1 cellular context compared by ENCODE assay signal in the genomic region with DNA sequence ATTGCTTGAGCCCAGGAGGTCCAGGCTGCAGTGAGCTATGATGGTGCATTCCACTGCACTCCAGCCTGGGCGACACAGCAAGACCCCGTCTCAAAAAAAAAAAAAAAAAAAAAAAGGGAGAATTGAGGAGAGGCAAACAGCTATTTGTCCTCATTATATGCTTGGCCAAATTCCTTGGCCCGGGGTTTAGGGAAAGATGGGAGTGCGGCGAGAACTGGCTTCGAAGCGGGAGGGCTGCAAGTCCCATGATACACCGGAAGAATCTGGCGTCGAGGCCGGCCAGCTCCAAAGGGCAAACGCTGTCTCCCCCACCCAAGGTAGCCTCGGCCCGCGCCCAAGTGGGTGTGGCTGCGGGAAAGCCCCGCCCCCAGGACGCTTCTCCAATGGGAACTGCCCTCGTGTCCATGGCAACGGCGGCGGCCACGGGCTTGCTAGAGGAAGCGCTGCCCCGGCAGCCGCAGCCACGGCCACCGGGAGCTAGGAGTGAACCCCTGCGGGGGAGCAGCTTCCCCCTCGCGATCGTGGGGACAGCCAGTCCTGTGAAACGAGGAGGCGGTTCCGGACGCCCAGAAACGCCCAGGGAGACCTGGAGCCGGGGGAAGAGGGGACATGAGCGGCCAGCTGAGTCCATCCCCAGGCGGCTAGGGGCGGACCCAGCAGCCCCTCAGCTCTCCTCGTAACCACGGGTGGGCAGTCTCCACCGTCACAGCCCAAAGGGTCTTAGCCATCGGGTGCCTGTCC.
A peak's percentile ranks its signal among the peaks of the same experiment; 100 is the strongest.
TF ChIP-seq lines count a peak whose summit lies in the region.

A gene with protein sequence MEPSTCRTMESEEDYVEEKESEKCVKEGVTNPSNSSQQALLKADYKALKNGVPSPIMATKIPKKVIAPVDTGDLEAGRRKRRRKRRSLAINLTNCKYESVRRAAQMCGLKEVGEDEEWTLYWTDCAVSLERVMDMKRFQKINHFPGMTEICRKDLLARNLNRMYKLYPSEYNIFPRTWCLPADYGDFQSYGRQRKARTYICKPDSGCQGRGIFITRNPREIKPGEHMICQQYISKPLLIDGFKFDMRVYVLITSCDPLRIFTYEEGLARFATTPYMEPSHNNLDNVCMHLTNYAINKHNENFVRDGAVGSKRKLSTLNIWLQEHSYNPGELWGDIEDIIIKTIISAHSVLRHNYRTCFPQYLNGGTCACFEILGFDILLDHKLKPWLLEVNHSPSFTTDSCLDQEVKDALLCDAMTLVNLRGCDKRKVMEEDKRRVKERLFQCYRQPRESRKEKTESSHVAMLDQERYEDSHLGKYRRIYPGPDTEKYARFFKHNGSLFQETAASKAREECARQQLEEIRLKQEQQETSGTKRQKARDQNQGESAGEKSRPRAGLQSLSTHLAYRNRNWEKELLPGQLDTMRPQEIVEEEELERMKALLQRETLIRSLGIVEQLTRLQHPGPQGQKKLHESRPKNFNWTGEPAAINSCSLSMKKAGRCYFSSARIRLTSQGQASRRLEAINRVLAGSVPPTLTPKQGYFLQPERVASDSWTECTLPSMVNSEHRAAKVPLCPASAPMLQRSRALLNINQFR (plus strand): TSS at position 434 of the 741 bp plus-strand sequence. CDS start 1,075 bp downstream, outside the sequence.

TF ChIP-seq in WTC11, 78 proteins besides CTCF, POLR2A, EP300 and RAD21 (continued from another document and continues in another):
- TF ChIP-seq, protein P1, sequence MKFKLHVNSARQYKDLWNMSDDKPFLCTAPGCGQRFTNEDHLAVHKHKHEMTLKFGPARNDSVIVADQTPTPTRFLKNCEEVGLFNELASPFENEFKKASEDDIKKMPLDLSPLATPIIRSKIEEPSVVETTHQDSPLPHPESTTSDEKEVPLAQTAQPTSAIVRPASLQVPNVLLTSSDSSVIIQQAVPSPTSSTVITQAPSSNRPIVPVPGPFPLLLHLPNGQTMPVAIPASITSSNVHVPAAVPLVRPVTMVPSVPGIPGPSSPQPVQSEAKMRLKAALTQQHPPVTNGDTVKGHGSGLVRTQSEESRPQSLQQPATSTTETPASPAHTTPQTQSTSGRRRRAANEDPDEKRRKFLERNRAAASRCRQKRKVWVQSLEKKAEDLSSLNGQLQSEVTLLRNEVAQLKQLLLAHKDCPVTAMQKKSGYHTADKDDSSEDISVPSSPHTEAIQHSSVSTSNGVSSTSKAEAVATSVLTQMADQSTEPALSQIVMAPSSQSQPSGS (CRISPR knock-in tag; IDR thresholded peaks at IDR 0.05; ENCODE audit: borderline replicate concordance, low read depth), result no peak
- TF ChIP-seq FOXP1 (CRISPR knock-in tag; IDR thresholded peaks at IDR 0.05; ENCODE audit: borderline replicate concordance) (peak; percentile 89), ELF4 (CRISPR knock-in tag; IDR thresholded peaks at IDR 0.05; ENCODE audit: low read depth) (no peak), SMAD3 (CRISPR knock-in tag; IDR thresholded peaks at IDR 0.05; ENCODE audit: borderline replicate concordance) (peak; percentile 88), ZNF232 (CRISPR knock-in tag; IDR thresholded peaks at IDR 0.05) (peak; percentile 89; the same call in 1 of the 2 replicates), NR1H2 (CRISPR knock-in tag; IDR thresholded peaks at IDR 0.05) (no peak), TEAD1 (CRISPR knock-in tag; IDR thresholded peaks at IDR 0.05) (peak; percentile 77; the same call in 1 of the 2 replicates), TP53 (CRISPR knock-in tag; IDR thresholded peaks at IDR 0.05) (no peak), ETV6 (CRISPR knock-in tag; IDR thresholded peaks at IDR 0.05) (peak; percentile 86), EMX1 (CRISPR knock-in tag; IDR thresholded peaks at IDR 0.05) (no peak), ZNF263 (CRISPR knock-in tag; IDR thresholded peaks at IDR 0.05; ENCODE audit: low read depth) (no peak), RELA (CRISPR knock-in tag; IDR thresholded peaks at IDR 0.05; ENCODE audit: borderline replicate concordance) (no peak), ZNF396 (CRISPR knock-in tag; IDR thresholded peaks at IDR 0.05; ENCODE audit: borderline replicate concordance) (no peak), IRF2 (CRISPR knock-in tag; IDR thresholded peaks at IDR 0.05; ENCODE audit: borderline replicate concordance, low read depth) (no peak), ZNF416 (CRISPR knock-in tag; IDR thresholded peaks at IDR 0.05) (no peak), JUN (CRISPR knock-in tag; IDR thresholded peaks at IDR 0.05) (no peak), GABPB1 (CRISPR knock-in tag; IDR thresholded peaks at IDR 0.05) (no peak), GTF2I (CRISPR knock-in tag; conservative IDR thresholded peaks at IDR 0.05) (0 out of 2 replicates have a peak, but pooled peaks have one; percentile 42), SOX15 (CRISPR knock-in tag; IDR thresholded peaks at IDR 0.05) (no peak), ZNF219 (CRISPR knock-in tag; IDR thresholded peaks at IDR 0.05; ENCODE audit: borderline replicate concordance) (no peak), KAT7 (CRISPR knock-in tag; IDR thresholded peaks at IDR 0.05; ENCODE audit: borderline replicate concordance) (no peak), NFE2L1 (CRISPR knock-in tag; IDR thresholded peaks at IDR 0.05) (no peak; the same call in 1 of the 2 replicates), FOXJ3 (CRISPR knock-in tag; IDR thresholded peaks at IDR 0.05; ENCODE audit: borderline replicate concordance) (no peak), MXD4 (CRISPR knock-in tag; IDR thresholded peaks at IDR 0.05; ENCODE audit: borderline replicate concordance) (no peak)
- TF ChIP-seq, protein P2, sequence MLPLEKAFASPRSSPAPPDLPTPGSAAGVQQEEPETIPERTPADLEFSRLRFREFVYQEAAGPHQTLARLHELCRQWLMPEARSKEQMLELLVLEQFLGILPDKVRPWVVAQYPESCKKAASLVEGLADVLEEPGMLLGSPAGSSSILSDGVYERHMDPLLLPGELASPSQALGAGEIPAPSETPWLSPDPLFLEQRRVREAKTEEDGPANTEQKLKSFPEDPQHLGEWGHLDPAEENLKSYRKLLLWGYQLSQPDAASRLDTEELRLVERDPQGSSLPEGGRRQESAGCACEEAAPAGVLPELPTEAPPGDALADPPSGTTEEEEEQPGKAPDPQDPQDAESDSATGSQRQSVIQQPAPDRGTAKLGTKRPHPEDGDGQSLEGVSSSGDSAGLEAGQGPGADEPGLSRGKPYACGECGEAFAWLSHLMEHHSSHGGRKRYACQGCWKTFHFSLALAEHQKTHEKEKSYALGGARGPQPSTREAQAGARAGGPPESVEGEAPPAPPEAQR (CRISPR knock-in tag; IDR thresholded peaks at IDR 0.05), result no peak
- TF ChIP-seq, protein P3, sequence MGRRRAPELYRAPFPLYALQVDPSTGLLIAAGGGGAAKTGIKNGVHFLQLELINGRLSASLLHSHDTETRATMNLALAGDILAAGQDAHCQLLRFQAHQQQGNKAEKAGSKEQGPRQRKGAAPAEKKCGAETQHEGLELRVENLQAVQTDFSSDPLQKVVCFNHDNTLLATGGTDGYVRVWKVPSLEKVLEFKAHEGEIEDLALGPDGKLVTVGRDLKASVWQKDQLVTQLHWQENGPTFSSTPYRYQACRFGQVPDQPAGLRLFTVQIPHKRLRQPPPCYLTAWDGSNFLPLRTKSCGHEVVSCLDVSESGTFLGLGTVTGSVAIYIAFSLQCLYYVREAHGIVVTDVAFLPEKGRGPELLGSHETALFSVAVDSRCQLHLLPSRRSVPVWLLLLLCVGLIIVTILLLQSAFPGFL (CRISPR knock-in tag; IDR thresholded peaks at IDR 0.05; ENCODE audit: borderline replicate concordance), result no peak
- TF ChIP-seq, protein P4, sequence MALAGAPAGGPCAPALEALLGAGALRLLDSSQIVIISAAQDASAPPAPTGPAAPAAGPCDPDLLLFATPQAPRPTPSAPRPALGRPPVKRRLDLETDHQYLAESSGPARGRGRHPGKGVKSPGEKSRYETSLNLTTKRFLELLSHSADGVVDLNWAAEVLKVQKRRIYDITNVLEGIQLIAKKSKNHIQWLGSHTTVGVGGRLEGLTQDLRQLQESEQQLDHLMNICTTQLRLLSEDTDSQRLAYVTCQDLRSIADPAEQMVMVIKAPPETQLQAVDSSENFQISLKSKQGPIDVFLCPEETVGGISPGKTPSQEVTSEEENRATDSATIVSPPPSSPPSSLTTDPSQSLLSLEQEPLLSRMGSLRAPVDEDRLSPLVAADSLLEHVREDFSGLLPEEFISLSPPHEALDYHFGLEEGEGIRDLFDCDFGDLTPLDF (CRISPR knock-in tag; IDR thresholded peaks at IDR 0.05), result no peak
- TF ChIP-seq, protein P5, sequence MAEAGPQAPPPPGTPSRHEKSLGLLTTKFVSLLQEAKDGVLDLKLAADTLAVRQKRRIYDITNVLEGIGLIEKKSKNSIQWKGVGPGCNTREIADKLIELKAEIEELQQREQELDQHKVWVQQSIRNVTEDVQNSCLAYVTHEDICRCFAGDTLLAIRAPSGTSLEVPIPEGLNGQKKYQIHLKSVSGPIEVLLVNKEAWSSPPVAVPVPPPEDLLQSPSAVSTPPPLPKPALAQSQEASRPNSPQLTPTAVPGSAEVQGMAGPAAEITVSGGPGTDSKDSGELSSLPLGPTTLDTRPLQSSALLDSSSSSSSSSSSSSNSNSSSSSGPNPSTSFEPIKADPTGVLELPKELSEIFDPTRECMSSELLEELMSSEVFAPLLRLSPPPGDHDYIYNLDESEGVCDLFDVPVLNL (CRISPR knock-in tag; IDR thresholded peaks at IDR 0.05; ENCODE audit: borderline replicate concordance, low read depth), result no peak
- TF ChIP-seq, protein P6, sequence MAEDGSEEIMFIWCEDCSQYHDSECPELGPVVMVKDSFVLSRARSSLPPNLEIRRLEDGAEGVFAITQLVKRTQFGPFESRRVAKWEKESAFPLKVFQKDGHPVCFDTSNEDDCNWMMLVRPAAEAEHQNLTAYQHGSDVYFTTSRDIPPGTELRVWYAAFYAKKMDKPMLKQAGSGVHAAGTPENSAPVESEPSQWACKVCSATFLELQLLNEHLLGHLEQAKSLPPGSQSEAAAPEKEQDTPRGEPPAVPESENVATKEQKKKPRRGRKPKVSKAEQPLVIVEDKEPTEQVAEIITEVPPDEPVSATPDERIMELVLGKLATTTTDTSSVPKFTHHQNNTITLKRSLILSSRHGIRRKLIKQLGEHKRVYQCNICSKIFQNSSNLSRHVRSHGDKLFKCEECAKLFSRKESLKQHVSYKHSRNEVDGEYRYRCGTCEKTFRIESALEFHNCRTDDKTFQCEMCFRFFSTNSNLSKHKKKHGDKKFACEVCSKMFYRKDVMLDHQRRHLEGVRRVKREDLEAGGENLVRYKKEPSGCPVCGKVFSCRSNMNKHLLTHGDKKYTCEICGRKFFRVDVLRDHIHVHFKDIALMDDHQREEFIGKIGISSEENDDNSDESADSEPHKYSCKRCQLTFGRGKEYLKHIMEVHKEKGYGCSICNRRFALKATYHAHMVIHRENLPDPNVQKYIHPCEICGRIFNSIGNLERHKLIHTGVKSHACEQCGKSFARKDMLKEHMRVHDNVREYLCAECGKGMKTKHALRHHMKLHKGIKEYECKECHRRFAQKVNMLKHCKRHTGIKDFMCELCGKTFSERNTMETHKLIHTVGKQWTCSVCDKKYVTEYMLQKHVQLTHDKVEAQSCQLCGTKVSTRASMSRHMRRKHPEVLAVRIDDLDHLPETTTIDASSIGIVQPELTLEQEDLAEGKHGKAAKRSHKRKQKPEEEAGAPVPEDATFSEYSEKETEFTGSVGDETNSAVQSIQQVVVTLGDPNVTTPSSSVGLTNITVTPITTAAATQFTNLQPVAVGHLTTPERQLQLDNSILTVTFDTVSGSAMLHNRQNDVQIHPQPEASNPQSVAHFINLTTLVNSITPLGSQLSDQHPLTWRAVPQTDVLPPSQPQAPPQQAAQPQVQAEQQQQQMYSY (CRISPR knock-in tag; IDR thresholded peaks at IDR 0.05), result no peak
- TF ChIP-seq, protein P7, sequence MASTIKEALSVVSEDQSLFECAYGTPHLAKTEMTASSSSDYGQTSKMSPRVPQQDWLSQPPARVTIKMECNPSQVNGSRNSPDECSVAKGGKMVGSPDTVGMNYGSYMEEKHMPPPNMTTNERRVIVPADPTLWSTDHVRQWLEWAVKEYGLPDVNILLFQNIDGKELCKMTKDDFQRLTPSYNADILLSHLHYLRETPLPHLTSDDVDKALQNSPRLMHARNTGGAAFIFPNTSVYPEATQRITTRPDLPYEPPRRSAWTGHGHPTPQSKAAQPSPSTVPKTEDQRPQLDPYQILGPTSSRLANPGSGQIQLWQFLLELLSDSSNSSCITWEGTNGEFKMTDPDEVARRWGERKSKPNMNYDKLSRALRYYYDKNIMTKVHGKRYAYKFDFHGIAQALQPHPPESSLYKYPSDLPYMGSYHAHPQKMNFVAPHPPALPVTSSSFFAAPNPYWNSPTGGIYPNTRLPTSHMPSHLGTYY (CRISPR knock-in tag; IDR thresholded peaks at IDR 0.05), result no peak
- TF ChIP-seq, protein P8, sequence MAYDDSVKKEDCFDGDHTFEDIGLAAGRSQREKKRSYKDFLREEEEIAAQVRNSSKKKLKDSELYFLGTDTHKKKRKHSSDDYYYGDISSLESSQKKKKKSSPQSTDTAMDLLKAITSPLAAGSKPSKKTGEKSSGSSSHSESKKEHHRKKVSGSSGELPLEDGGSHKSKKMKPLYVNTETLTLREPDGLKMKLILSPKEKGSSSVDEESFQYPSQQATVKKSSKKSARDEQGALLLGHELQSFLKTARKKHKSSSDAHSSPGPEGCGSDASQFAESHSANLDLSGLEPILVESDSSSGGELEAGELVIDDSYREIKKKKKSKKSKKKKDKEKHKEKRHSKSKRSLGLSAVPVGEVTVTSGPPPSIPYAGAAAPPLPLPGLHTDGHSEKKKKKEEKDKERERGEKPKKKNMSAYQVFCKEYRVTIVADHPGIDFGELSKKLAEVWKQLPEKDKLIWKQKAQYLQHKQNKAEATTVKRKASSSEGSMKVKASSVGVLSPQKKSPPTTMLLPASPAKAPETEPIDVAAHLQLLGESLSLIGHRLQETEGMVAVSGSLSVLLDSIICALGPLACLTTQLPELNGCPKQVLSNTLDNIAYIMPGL (CRISPR knock-in tag; IDR thresholded peaks at IDR 0.05), result 0 out of 2 replicates have a peak, but pooled peaks have one; percentile 28
- TF ChIP-seq, protein P9, sequence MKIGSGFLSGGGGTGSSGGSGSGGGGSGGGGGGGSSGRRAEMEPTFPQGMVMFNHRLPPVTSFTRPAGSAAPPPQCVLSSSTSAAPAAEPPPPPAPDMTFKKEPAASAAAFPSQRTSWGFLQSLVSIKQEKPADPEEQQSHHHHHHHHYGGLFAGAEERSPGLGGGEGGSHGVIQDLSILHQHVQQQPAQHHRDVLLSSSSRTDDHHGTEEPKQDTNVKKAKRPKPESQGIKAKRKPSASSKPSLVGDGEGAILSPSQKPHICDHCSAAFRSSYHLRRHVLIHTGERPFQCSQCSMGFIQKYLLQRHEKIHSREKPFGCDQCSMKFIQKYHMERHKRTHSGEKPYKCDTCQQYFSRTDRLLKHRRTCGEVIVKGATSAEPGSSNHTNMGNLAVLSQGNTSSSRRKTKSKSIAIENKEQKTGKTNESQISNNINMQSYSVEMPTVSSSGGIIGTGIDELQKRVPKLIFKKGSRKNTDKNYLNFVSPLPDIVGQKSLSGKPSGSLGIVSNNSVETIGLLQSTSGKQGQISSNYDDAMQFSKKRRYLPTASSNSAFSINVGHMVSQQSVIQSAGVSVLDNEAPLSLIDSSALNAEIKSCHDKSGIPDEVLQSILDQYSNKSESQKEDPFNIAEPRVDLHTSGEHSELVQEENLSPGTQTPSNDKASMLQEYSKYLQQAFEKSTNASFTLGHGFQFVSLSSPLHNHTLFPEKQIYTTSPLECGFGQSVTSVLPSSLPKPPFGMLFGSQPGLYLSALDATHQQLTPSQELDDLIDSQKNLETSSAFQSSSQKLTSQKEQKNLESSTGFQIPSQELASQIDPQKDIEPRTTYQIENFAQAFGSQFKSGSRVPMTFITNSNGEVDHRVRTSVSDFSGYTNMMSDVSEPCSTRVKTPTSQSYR (CRISPR knock-in tag; IDR thresholded peaks at IDR 0.05), result no peak
- TF ChIP-seq, protein P10, sequence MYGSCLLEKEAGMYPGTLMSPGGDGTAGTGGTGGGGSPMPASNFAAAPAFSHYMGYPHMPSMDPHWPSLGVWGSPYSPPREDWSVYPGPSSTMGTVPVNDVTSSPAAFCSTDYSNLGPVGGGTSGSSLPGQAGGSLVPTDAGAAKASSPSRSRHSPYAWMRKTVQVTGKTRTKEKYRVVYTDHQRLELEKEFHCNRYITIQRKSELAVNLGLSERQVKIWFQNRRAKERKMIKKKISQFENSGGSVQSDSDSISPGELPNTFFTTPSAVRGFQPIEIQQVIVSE (CRISPR knock-in tag; IDR thresholded peaks at IDR 0.05; ENCODE audit: borderline replicate concordance), result no peak
